ENCODE assay signal across 8 cellular contexts in genomic region chr3:177359601-177360357, GRCh38.
A peak's percentile ranks its signal among the peaks of the same experiment; 100 is the strongest.
DNase-seq lines count a peak whose midpoint lies in the region; TF ChIP-seq lines count a peak whose summit lies in the region.

No MANE protein-coding gene starts in this region.

- peaks cover 11% of the 10 kb centered on the region for H3K27me3 Mint-ChIP-seq in neural crest cell (ENCODE audit: low read depth)

- peak overlapping the region; percentile 98 for H3K27ac Mint-ChIP-seq in neural crest cell (ENCODE audit: unreplicated experiment)

- peak in 1 of 4 donors; percentile 32 for TF ChIP-seq POLR2A in stomach (IDR thresholded peaks at IDR 0.05)

- intact Hi-C loops in stomach (cut with DNase I; ENCODE audit: low total_unique reads): loop anchor here (5.0 to 10.0 kb wide), 2 partner anchors 157 to 305 kb away; no protein-coding TSS in a partner anchor

- H3K36me3 ChIP-seq in ES-I3 (ENCODE audit: insufficient read depth, low read length) (no peaks in the 10 kb centered on the region), HAP-1 (replicated peaks) (no peaks in the 10 kb centered on the region), MG63 (no peaks in the 10 kb centered on the region), stomach (no peaks in the 10 kb centered on the region)

- DNase-seq in HAP-1 (ENCODE audit: low spot score in 2 of 2) (peak; percentile 96 to 97), MG63 (peak; percentile 92), SHP77 (lab: John Stamatoyannopoulos, UW) (peak; percentile 97 to 98), activated gamma-delta T cell treated with Interleukin-2 at 50 U/mL for 16 hours (peak; percentile 97), fibroblast of villous mesenchyme (ENCODE audit: low read depth) (peak; percentile 99), neural crest cell (ENCODE audit: low read depth, low spot score) (peak; percentile 99), stomach (peak; percentile 96)

- peak overlapping the region; percentile 81 to 92 (median 90) for H3K27ac ChIP-seq in stomach

- H3K4me1 ChIP-seq in ES-I3 (ENCODE audit: insufficient read depth, low read length) (peaks cover 39% of the 10 kb centered on the region), HAP-1 (peaks cover 34% of the 10 kb centered on the region), stomach (peaks cover 47 to 73% (median 55%) of the 10 kb centered on the region in 4 donors)

- H3K9me3 ChIP-seq in ES-I3 (ENCODE audit: control insufficient read depth, insufficient read depth, low read length): no peaks in the 10 kb centered on the region
- H3K9me3 ChIP-seq in HAP-1: no peaks in the 10 kb centered on the region
- H3K9me3 ChIP-seq in MG63: no peaks in the 10 kb centered on the region
- no peaks in the 10 kb centered on the region for H3K9me3 ChIP-seq in stomach

- peaks cover 69% of the 10 kb centered on the region for H3K4me1 Mint-ChIP-seq in neural crest cell

- in situ Hi-C loops in HAP-1 (cut with MboI; ENCODE audit: low sequenced_read_pairs): loop anchor here (5.0 to 25.0 kb wide), 2 partner anchors 162 to 297 kb away; partner anchors contain the start of gene TBL1XR1

- H3K9me3 Mint-ChIP-seq in neural crest cell: no peaks in the 10 kb centered on the region

- no peaks in the 10 kb centered on the region for H3K36me3 Mint-ChIP-seq in neural crest cell (ENCODE audit: low read depth)

- H3K4me3 Mint-ChIP-seq in neural crest cell: peak overlapping the region; percentile 84

- 0 to 1% (median 0%) methylated on average over 10 to 40 of the region's 40 CpGs for WGBS in stomach, 5 donors

- H3K4me3 ChIP-seq in HAP-1: peak overlapping the region; percentile 11
- no peak overlapping the region for H3K4me3 ChIP-seq in MG63
- H3K4me3 ChIP-seq in fibroblast of villous mesenchyme (ENCODE audit: low read depth, low read length): peak overlapping the region; percentile 23
- peak overlapping the region; percentile 27 to 41 (median 38) for H3K4me3 ChIP-seq in stomach

- no peak for TF ChIP-seq CTCF in fibroblast of villous mesenchyme (IDR thresholded peaks at IDR 0.05; ENCODE audit: insufficient read depth, low read depth, low read length)
- TF ChIP-seq CTCF in neural crest cell (conservative IDR thresholded peaks at IDR 0.05): no peak
- TF ChIP-seq CTCF in stomach (IDR thresholded peaks at IDR 0.05): no peak

- TF ChIP-seq EP300 in stomach (IDR thresholded peaks at IDR 0.05): peak; percentile 96

- H3K27me3 ChIP-seq in HAP-1 (ENCODE audit: low read depth): no peaks in the 10 kb centered on the region
- H3K27me3 ChIP-seq in MG63: no peaks in the 10 kb centered on the region
- H3K27me3 ChIP-seq in stomach: no peaks in the 10 kb centered on the region

- peak overlapping the region; percentile 84 for H3K9ac ChIP-seq in ES-I3 (ENCODE audit: low read depth, low read length)
